In the genomic region with DNA sequence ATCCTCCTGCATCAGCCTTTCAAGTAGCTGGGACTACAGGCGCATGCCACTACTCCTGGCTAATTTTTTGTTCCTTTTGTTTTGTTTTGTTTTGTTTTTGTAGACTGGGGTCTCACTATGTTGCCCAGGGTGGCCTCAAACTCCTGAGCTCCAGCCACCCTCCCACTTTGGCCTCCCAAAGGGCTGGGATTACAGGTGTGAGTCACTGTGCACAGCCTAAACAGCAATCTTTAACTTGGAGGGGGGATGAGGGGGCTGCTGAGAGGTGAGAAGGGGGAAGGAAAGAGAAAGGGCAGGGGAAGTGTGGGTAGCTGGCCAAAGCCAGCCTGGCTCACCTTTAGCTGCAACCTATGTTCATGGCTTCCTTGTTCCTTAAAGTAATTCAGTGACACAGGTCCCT, we compare ENCODE assay signal across 17 cellular contexts.
DNase-seq lines count a peak whose midpoint lies in the region; ATAC-seq, FAIRE-seq and TF ChIP-seq lines count a peak whose summit lies in the region.
"Had no signal": no experiment of that assay in that cellular context is flagged by ENCODE, and none has a peak within 500 bp of the region (broad histone marks: within the 10 kb centered on the region; RNA-seq: fewer than 3 reads in every experiment).

No MANE protein-coding gene starts in this region.

- H3K36me3 ChIP-seq in HCT116 (ENCODE audit: control insufficient read depth in 1 of 2, insufficient read depth in 2 of 2, low read length in 2 of 2): no peaks in the 10 kb centered on the region
- no peaks in the 10 kb centered on the region; the same call in 2 of the 3 replicates for H3K36me3 ChIP-seq in K562 (ENCODE audit: control insufficient read depth, insufficient read depth, low read length)
- H3K36me3 ChIP-seq in neural progenitor cell: no peaks in the 10 kb centered on the region
- no peaks in the 10 kb centered on the region for H3K36me3 ChIP-seq in uterus

- peaks cover 43% of the 10 kb centered on the region for H3K36me3 Mint-ChIP-seq in CD4-positive, alpha-beta T cell (ENCODE audit: low read depth)
- H3K36me3 Mint-ChIP-seq in neural progenitor cell: peaks cover 18% of the 10 kb centered on the region

- in situ Hi-C loops in K562 (cut with MboI): no loop called here

- no TSS peak for BruUV-seq in HCT116 (replicated peaks; lab: Mats Ljungman, UMichigan)
- BruUV-seq in K562 (replicated peaks; lab: Mats Ljungman, UMichigan): no TSS peak

- H3K4me1 Mint-ChIP-seq in CD4-positive, alpha-beta T cell (ENCODE audit: low read depth): peaks cover 9% of the 10 kb centered on the region
- H3K4me1 Mint-ChIP-seq in neural progenitor cell: peaks cover 10% of the 10 kb centered on the region

- intact Hi-C loops in CD4-positive, alpha-beta T cell (cut with DNase I, micrococcal nuclease): loop anchor here (5.0 to 10.0 kb wide), 2 partner anchors 71 to 269 kb away; no protein-coding TSS in a partner anchor
- intact Hi-C loops in HCT116 (cut with micrococcal nuclease): loop anchor here (5.0 kb wide), 1 partner anchor 124 kb away; the partner anchor contains the start of gene ORAI1
- intact Hi-C loops in K562 (cut with micrococcal nuclease): loop anchor here (5.0 kb wide), 1 partner anchor 49 kb away; no protein-coding TSS in a partner anchor
- intact Hi-C loops in uterus (cut with DNase I; ENCODE audit: low total_unique reads): no loop called here

- H3K79me2 ChIP-seq in HCT116 (ENCODE audit: insufficient read depth, low read length): no peaks in the 10 kb centered on the region
- H3K79me2 ChIP-seq in K562 (ENCODE audit: control insufficient read depth, insufficient read depth, low read length): no peaks in the 10 kb centered on the region
- H3K79me2 ChIP-seq in neural progenitor cell (ENCODE audit: low read depth): peaks cover 36% of the 10 kb centered on the region

- no peaks in the 10 kb centered on the region for H3K9me3 Mint-ChIP-seq in CD4-positive, alpha-beta T cell
- H3K9me3 Mint-ChIP-seq in neural progenitor cell: no peaks in the 10 kb centered on the region

- no peaks in the 10 kb centered on the region for H3K27me3 Mint-ChIP-seq in CD4-positive, alpha-beta T cell
- peaks cover 3% of the 10 kb centered on the region for H3K27me3 Mint-ChIP-seq in neural progenitor cell (ENCODE audit: insufficient read depth, low read depth)
- H3K27me3 Mint-ChIP-seq: B cell had no signal

- H3K27ac ChIP-seq in CD4-positive, alpha-beta T cell (ENCODE audit: low read depth, low read length): no peak overlapping the region
- no peak overlapping the region for H3K27ac ChIP-seq in HCT116 (ENCODE audit: low read depth, low read length)
- H3K27ac ChIP-seq in K562 (ENCODE audit: extremely low read depth, low read depth, low read length): no peak overlapping the region
- no peak overlapping the region for H3K27ac ChIP-seq in neural progenitor cell
- no peak overlapping the region for H3K27ac ChIP-seq in uterus
- H3K27ac ChIP-seq: Peyer's patch had no signal

- H3K4me2 ChIP-seq in HCT116 (ENCODE audit: low read length) (peak overlapping the region; percentile 2; the same call in 1 of the 2 replicates), K562 (ENCODE audit: insufficient read depth, low read length) (no peak overlapping the region), neural progenitor cell (no peak overlapping the region)

- no peak overlapping the region for H2AFZ ChIP-seq in HCT116 (ENCODE audit: low read depth, low read length, poor library complexity, severe bottlenecking)
- no peak overlapping the region for H2AFZ ChIP-seq in K562 (ENCODE audit: low read depth, low read length)
- no peak overlapping the region for H2AFZ ChIP-seq in neural progenitor cell (replicated peaks)

- H3K4me3 ChIP-seq in HCT116 (replicated peaks in 1 of 2; ENCODE audit: low read depth in 1 of 2, low read length in 2 of 2): no peak overlapping the region
- H3K4me3 ChIP-seq in K562: no peak overlapping the region
- no peak overlapping the region for H3K4me3 ChIP-seq in neural progenitor cell
- H3K4me3 ChIP-seq in uterus: no peak overlapping the region
- H3K4me3 ChIP-seq: Peyer's patch had no signal

- H4K20me1 ChIP-seq in HCT116 (ENCODE audit: insufficient read depth): no peaks in the 10 kb centered on the region
- H4K20me1 ChIP-seq in K562 (replicated peaks; ENCODE audit: control insufficient read depth, insufficient read depth, low read length): no peaks in the 10 kb centered on the region
- peaks cover 32% of the 10 kb centered on the region for H4K20me1 ChIP-seq in neural progenitor cell (ENCODE audit: low read depth)

- DNase-seq in CD4-positive, alpha-beta T cell: no peak
- no peak for DNase-seq in HCT116 (ENCODE audit: low read depth, low spot score)
- DNase-seq in K562 (ENCODE audit: extremely low read depth in 1 of 4, low spot score in 3 of 4): no peak
- DNase-seq in neural progenitor cell (ENCODE audit: low spot score): no peak
- DNase-seq in HTR-8/SVneo (ENCODE audit: insufficient read length, low spot score): no peak
- no peak for DNase-seq in NCI-H2081 treated with DMSO at 0.1 percent for 48 hours (lab: John Stamatoyannopoulos, UW)
- DNase-seq in uterus: no peak
- DNase-seq: DMS 273 treated with DMSO at 0.1 percent for 48 hours, Kasumi-1, NCI-H1105 treated with DMSO at 0.1 percent for 48 hours, NCI-H187 treated with DMSO at 0.1 percent for 48 hours, NCI-H2171 treated with DMSO at 0.1 percent for 48 hours, NCI-H510A treated with DMSO at 0.1 percent for 48 hours, Peyer's patch, SHP77 treated with DMSO at 0.1 percent for 48 hours had no signal

- RAD21 ChIA-PET in HCT116 (lab: Charles Lee; ENCODE audit: low non-redundant PET in 1 of 2, low total read pairs in 2 of 2, uncharacterized antibody in 2 of 2, unreplicated experiment in 2 of 2): no interaction called here

- CTCF ChIA-PET in CD4-positive, alpha-beta T cell (lab: Charles Lee): interaction anchor here (0.6 kb wide), 1 partner anchor 77 kb away, joined by 3 read pairs; no protein-coding TSS in a partner anchor
- CTCF ChIA-PET in HCT116 (lab: Charles Lee) (interaction anchor here (0.7 to 1.7 kb wide), 2 partner anchors 10 to 38 kb away, joined by 3 to 5 read pairs; no protein-coding TSS in a partner anchor), K562 (lab: Yijun Ruan, JAX; ENCODE audit: low intra/inter-chr PET ratio) (interaction anchor here (0.6 kb wide), 1 partner anchor 178 kb away, joined by 4 read pairs; no protein-coding TSS in a partner anchor)

- TF ChIP-seq EP300 in K562 (IDR thresholded peaks at IDR 0.05; ENCODE audit: low read length): no peak

- no peak for TF ChIP-seq CTCF in CD4-positive, alpha-beta T cell (IDR thresholded peaks at IDR 0.05)
- TF ChIP-seq CTCF in HCT116 (IDR thresholded peaks at IDR 0.05 in 2 of 3, conservative IDR thresholded peaks at IDR 0.05 in 1 of 3; ENCODE audit: borderline replicate concordance in 1 of 3, insufficient read depth in 1 of 3, low read depth in 2 of 3, low read length in 2 of 3): no peak
- no peak for TF ChIP-seq CTCF in K562 (IDR thresholded peaks at IDR 0.05 in 2 of 3, conservative IDR thresholded peaks at IDR 0.05 in 1 of 3; ENCODE audit: insufficient read depth in 2 of 3, low read depth in 1 of 3, low read length in 3 of 3)
- TF ChIP-seq CTCF in neural progenitor cell (IDR thresholded peaks at IDR 0.05): no peak
- no peak for TF ChIP-seq CTCF in uterus (IDR thresholded peaks at IDR 0.05)

- no peak for ATAC-seq in CD4-positive, alpha-beta T cell (ENCODE audit: poor library complexity)
- ATAC-seq in HCT116: no peak
- ATAC-seq in K562: no peak

- no peaks in the 10 kb centered on the region for H3K9me1 ChIP-seq in K562 (ENCODE audit: control insufficient read depth, insufficient read depth, low read length)

- no peak for TF ChIP-seq RAD21 in HCT116 (IDR thresholded peaks at IDR 0.05; ENCODE audit: low read depth)
- no peak for TF ChIP-seq RAD21 in K562 (CRISPR knock-in tag; conservative IDR thresholded peaks at IDR 0.05 in 1 of 2, IDR thresholded peaks at IDR 0.05 in 1 of 2)

- H3K27ac Mint-ChIP-seq in CD4-positive, alpha-beta T cell: peak overlapping the region; percentile 17
- peak overlapping the region; percentile 88 for H3K27ac Mint-ChIP-seq in neural progenitor cell
- H3K27ac Mint-ChIP-seq: B cell had no signal

- H3K4me1 ChIP-seq in HCT116 (ENCODE audit: control insufficient read depth in 1 of 2, insufficient read depth in 2 of 2, low read length in 2 of 2) (peaks cover 6 to 17% of the 10 kb centered on the region in 2 experiments; a peak in 3 of 4 replicates), K562 (replicated peaks in 1 of 2; ENCODE audit: control insufficient read depth in 2 of 2, insufficient read depth in 2 of 2, low read length in 2 of 2) (no peaks in the 10 kb centered on the region; a peak in 1 of 5 replicates), neural progenitor cell (peaks cover 11% of the 10 kb centered on the region), uterus (peaks cover 0 to 5% of the 10 kb centered on the region in 2 donors)

- POLR2A ChIA-PET in CD4-positive, alpha-beta T cell (lab: Charles Lee): no interaction called here
- POLR2A ChIA-PET in HCT116 (lab: Charles Lee) (no interaction called here), K562 (lab: Yijun Ruan, JAX) (interaction anchor here (0.6 kb wide), 1 partner anchor 21 kb away, joined by 3 read pairs; no protein-coding TSS in a partner anchor)

- no peak overlapping the region for H3K9ac ChIP-seq in HCT116 (ENCODE audit: low read length)
- H3K9ac ChIP-seq in K562 (ENCODE audit: insufficient read depth in 1 of 2, low read depth in 2 of 2, low read length in 2 of 2): no peak overlapping the region
- H3K9ac ChIP-seq in neural progenitor cell: no peak overlapping the region

- 90% methylated on average over 1 of the region's 1 CpG for WGBS in K562 (ENCODE audit: insufficient coverage, low coverage, missing lambda C conversion rate)

- FAIRE-seq in K562 (lab: Jason Lieb, UNC) (no peak), HTR-8/SVneo (lab: Jason Lieb, UNC) (no peak)
- FAIRE-seq: H1 had no signal

- H3K27me3 ChIP-seq in CD4-positive, alpha-beta T cell (ENCODE audit: control insufficient read depth, insufficient read depth, low read length): no peaks in the 10 kb centered on the region
- H3K27me3 ChIP-seq in HCT116 (ENCODE audit: insufficient read depth, low read length): no peaks in the 10 kb centered on the region
- H3K27me3 ChIP-seq in K562 (ENCODE audit: control insufficient read depth in 2 of 2, insufficient read depth in 2 of 2, low read length in 2 of 2): no peaks in the 10 kb centered on the region
- no peaks in the 10 kb centered on the region for H3K27me3 ChIP-seq in neural progenitor cell
- H3K27me3 ChIP-seq in uterus: no peaks in the 10 kb centered on the region
- H3K27me3 ChIP-seq: Peyer's patch had no signal

- no peaks in the 10 kb centered on the region for H3K9me3 ChIP-seq in CD4-positive, alpha-beta T cell (ENCODE audit: control insufficient read depth, low read length)
- H3K9me3 ChIP-seq in HCT116 (ENCODE audit: control insufficient read depth in 1 of 2, insufficient read depth in 1 of 2, low read depth in 1 of 2, low read length in 2 of 2) (no peaks in the 10 kb centered on the region), K562 (replicated peaks; ENCODE audit: control insufficient read depth, insufficient read depth, low read depth, low read length) (no peaks in the 10 kb centered on the region), neural progenitor cell (ENCODE audit: low read depth) (no peaks in the 10 kb centered on the region), uterus (no peaks in the 10 kb centered on the region)
- H3K9me3 ChIP-seq: Peyer's patch had no signal

- TF ChIP-seq POLR2A in HCT116 (IDR thresholded peaks at IDR 0.05; ENCODE audit: borderline replicate concordance, extremely low read depth, insufficient read depth, insufficient read length): no peak
- no peak for TF ChIP-seq POLR2A in K562 (conservative IDR thresholded peaks at IDR 0.05)
- no peak for TF ChIP-seq POLR2A in uterus (IDR thresholded peaks at IDR 0.05)

- H3K4me3 Mint-ChIP-seq in CD4-positive, alpha-beta T cell: no peak overlapping the region
- no peak overlapping the region for H3K4me3 Mint-ChIP-seq in neural progenitor cell
- H3K4me3 Mint-ChIP-seq: B cell had no signal

- H3F3A ChIP-seq in neural progenitor cell (ENCODE audit: low read depth): peaks cover 20% of the 10 kb centered on the region

- H3K9me2 ChIP-seq in HCT116 (ENCODE audit: insufficient read depth): no peaks in the 10 kb centered on the region
